ENCODE assay signal across 12 cellular contexts in the genomic region with DNA sequence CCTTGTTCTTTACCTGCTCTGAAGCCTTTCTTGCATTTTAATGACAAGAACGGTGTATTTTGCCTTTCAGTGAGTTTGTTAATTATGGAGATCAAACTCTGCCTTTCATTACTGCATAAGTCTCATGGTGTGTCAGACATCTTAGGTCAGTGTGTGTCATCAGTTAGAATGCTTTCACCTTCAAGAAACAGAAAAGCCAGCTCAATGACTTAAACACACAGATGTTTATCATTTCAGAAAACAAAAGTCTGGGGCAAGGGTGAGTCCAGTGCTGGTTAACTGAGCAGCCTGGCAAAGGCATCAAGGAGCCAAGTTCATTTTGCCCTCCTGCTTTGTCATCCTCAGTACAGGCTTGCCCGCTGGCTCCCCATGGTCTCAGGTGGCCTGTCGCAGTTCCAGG. TPM values are rescaled to one million over a fixed set of nuclear protein-coding genes. Genes with fewer than 3 reads are reported as not detected.
DNase-seq lines count a peak whose midpoint lies in the region; ATAC-seq and TF ChIP-seq lines count a peak whose summit lies in the region.
"Had no signal": no experiment of that assay in that cellular context is flagged by ENCODE, and none has a peak within 500 bp of the region (broad histone marks: within the 10 kb centered on the region; RNA-seq: fewer than 3 reads in every experiment).

No MANE protein-coding gene starts in this region.

- no peaks in the 10 kb centered on the region for H3K36me3 Mint-ChIP-seq in natural killer cell treated with Interleukin-12 subunit alpha and Interleukin-12 subunit beta and Interleukin-15 and Interleukin-18, amount 100 ng/mL, for 72 hours

- H3K4me1 Mint-ChIP-seq in natural killer cell treated with Interleukin-12 subunit alpha and Interleukin-12 subunit beta and Interleukin-15 and Interleukin-18, amount 100 ng/mL, for 72 hours (ENCODE audit: low read depth in 2 of 2): peaks cover 46 to 50% of the 10 kb centered on the region in 2 donors

- no peak for ATAC-seq in natural killer cell treated with Interleukin-12 subunit alpha and Interleukin-12 subunit beta and Interleukin-15 and Interleukin-18, amount 100 ng/mL, for 72 hours
- no peak for ATAC-seq in upper lobe of left lung (ENCODE audit: low FRiP score in 2 of 2)
- ATAC-seq in HG03139 (IDR thresholded peaks at IDR 0.05; ENCODE audit: unreplicated experiment): no peak
- no peak for ATAC-seq in HG02885 (IDR thresholded peaks at IDR 0.05; ENCODE audit: poor library complexity, unreplicated experiment)
- ATAC-seq: heart left ventricle had no signal

- TF ChIP-seq EP300 in upper lobe of left lung (IDR thresholded peaks at IDR 0.05): no peak

- H3K4me1 ChIP-seq in upper lobe of left lung: peaks cover 16 to 29% (median 25%) of the 10 kb centered on the region in 4 donors

- in situ Hi-C loops in Caki2 (cut with HindIII; ENCODE audit: low pct_unique_long_range_greater_than_20kb, low sequenced_read_pairs) (no loop called here), brain microvascular endothelial cell (cut with HindIII; ENCODE audit: low pct_ligation_motif_present, low sequenced_read_pairs) (no loop called here)

- no peaks in the 10 kb centered on the region for H3K9me3 ChIP-seq in upper lobe of left lung

- WGBS in upper lobe of left lung, 2 donors: 88 to 96% methylated on average over 3 of the region's 3 CpGs

- peak; percentile 74 for DNase-seq in Caki2 (ENCODE audit: low read depth)
- DNase-seq in M059J (ENCODE audit: low read depth): peak; percentile 84
- no peak for DNase-seq in brain microvascular endothelial cell
- no peak for DNase-seq in natural killer cell treated with Interleukin-12 subunit alpha and Interleukin-12 subunit beta and Interleukin-15 and Interleukin-18, amount 100 ng/mL, for 72 hours (ENCODE audit: low spot score)
- DNase-seq in upper lobe of left lung: no peak
- DNase-seq in GOT3 (lab: John Stamatoyannopoulos, UW): no peak
- DNase-seq: activated CD4-positive, alpha-beta T cell treated with anti-CD3 and anti-CD28 coated beads, Interleukin-2, amount 50 U/mL, for 1 hour; heart left ventricle; NCI-H1930; stimulated activated CD4-positive, alpha-beta T cell treated with anti-CD3 and anti-CD28 coated beads, Interleukin-12 subunit alpha, Interleukin-12 subunit beta, amount 100 ng/mL, for 4 hours had no signal

- peak overlapping the region; percentile 54 for H3K27ac ChIP-seq in brain microvascular endothelial cell
- H3K27ac ChIP-seq in upper lobe of left lung: no peak overlapping the region

- no peak for TF ChIP-seq POLR2A in upper lobe of left lung (IDR thresholded peaks at IDR 0.05)

- peak overlapping the region; percentile 94 to 95 for H3K27ac Mint-ChIP-seq in natural killer cell treated with Interleukin-12 subunit alpha and Interleukin-12 subunit beta and Interleukin-15 and Interleukin-18, amount 100 ng/mL, for 72 hours

- peak overlapping the region; percentile 8 for H3K4me3 Mint-ChIP-seq in natural killer cell treated with Interleukin-12 subunit alpha and Interleukin-12 subunit beta and Interleukin-15 and Interleukin-18, amount 100 ng/mL, for 72 hours

- H3K9me3 Mint-ChIP-seq in natural killer cell treated with Interleukin-12 subunit alpha and Interleukin-12 subunit beta and Interleukin-15 and Interleukin-18, amount 100 ng/mL, for 72 hours: no peaks in the 10 kb centered on the region

- H3K27me3 Mint-ChIP-seq in natural killer cell treated with Interleukin-12 subunit alpha and Interleukin-12 subunit beta and Interleukin-15 and Interleukin-18, amount 100 ng/mL, for 72 hours: no peaks in the 10 kb centered on the region

- H3K36me3 ChIP-seq in brain microvascular endothelial cell (replicated peaks): peaks cover 6% of the 10 kb centered on the region
- H3K36me3 ChIP-seq in upper lobe of left lung: no peaks in the 10 kb centered on the region
- H3K36me3 ChIP-seq: heart left ventricle had no signal

- no peak for TF ChIP-seq CTCF in brain microvascular endothelial cell (IDR thresholded peaks at IDR 0.05; ENCODE audit: low read depth, low read length, missing control alignments)
- TF ChIP-seq CTCF in upper lobe of left lung (IDR thresholded peaks at IDR 0.05): no peak

- H3K4me3 ChIP-seq in brain microvascular endothelial cell (ENCODE audit: low read depth, low read length): no peak overlapping the region
- H3K4me3 ChIP-seq in upper lobe of left lung: no peak overlapping the region
- H3K4me3 ChIP-seq: heart left ventricle had no signal

- no peaks in the 10 kb centered on the region for H3K27me3 ChIP-seq in brain microvascular endothelial cell (replicated peaks)
- no peaks in the 10 kb centered on the region for H3K27me3 ChIP-seq in upper lobe of left lung
- H3K27me3 ChIP-seq: heart left ventricle had no signal

RNA-seq across cellular contexts. Expression of a gene that starts 54.5 kb away (rescaled TPM):
- 4.2 and 15.9 TPM in 2 replicates for total RNA-seq in Caki2 (2014; rRNA removed; shearing (Covaris generic); ENCODE audit: low replicate concordance)
- 24.2 and 32.7 TPM in 2 replicates for total RNA-seq in M059J (2014; rRNA removed; shearing (Covaris generic))
- 10 to 100 TPM; 64.3 to 73.3 TPM for total RNA-seq in natural killer cell treated with Interleukin-12 subunit alpha and Interleukin-12 subunit beta and Interleukin-15 and Interleukin-18, amount 100 ng/mL, for 72 hours
- 100 to 1,000 TPM in 1 of 6 donors, 10 to 100 TPM in 5; 39.8 to 123 (median 51.1) TPM for total RNA-seq in upper lobe of left lung

Comparison
In these comparisons a context has a peak if more than half of its experiments do, and no peak if none do; other contexts are left out.
1. DNase-seq: peak in Caki2 (single experiment) and M059J (single experiment); none in brain microvascular endothelial cell (single experiment), natural killer cell treated with Interleukin-12 subunit alpha and Interleukin-12 subunit beta and Interleukin-15 and Interleukin-18, amount 100 ng/mL, for 72 hours (single experiment), upper lobe of left lung (0 of 2) and GOT3 (single experiment).